1 cellular context compared by ENCODE assay signal in genomic region chr12:75329918-75330826, GRCh38.
TF ChIP-seq lines count a peak whose summit lies in the region.

Gene CAPS2, minus strand, starts transcription at chr12:75330324. Its CDS starts 3,826 bp downstream, at chr12:75326498.

TF ChIP-seq in HEK293, 187 proteins besides CTCF, POLR2A, EP300 and RAD21 (continued from another document and continues in another):
- TF ChIP-seq PATZ1 (tag by site-specific recombination; IDR thresholded peaks at IDR 0.05) (peak; percentile 40; the same call in 1 of the 2 replicates), ZSCAN23 (tag by site-specific recombination; IDR thresholded peaks at IDR 0.05) (no peak; the same call in 1 of the 2 replicates), ZFP37 (tag by site-specific recombination; IDR thresholded peaks at IDR 0.05) (peak; percentile 67; the same call in 1 of the 2 replicates), ZNF366 (tag by site-specific recombination; conservative IDR thresholded peaks at IDR 0.05) (no peak), ZNF423 (tag by site-specific recombination; IDR thresholded peaks at IDR 0.05) (no peak), YY2 (tag by site-specific recombination; IDR thresholded peaks at IDR 0.05) (no peak), ZNF488 (tag by site-specific recombination; IDR thresholded peaks at IDR 0.05) (no peak), ZSCAN16 (tag by site-specific recombination; IDR thresholded peaks at IDR 0.05) (no peak), ZNF121 (tag by site-specific recombination; IDR thresholded peaks at IDR 0.05) (no peak), ZBTB20 (tag by site-specific recombination; IDR thresholded peaks at IDR 0.05) (0 out of 2 replicates have a peak, but pooled peaks have one; percentile 49), ZNF777 (tag by site-specific recombination; IDR thresholded peaks at IDR 0.05; ENCODE audit: borderline replicate concordance) (no peak), ZNF654 (tag by site-specific recombination; IDR thresholded peaks at IDR 0.05; ENCODE audit: low read depth) (no peak), KLF17 (tag by site-specific recombination; IDR thresholded peaks at IDR 0.05) (peak; percentile 63; the same call in 1 of the 2 replicates), ZNF18 (tag by site-specific recombination; IDR thresholded peaks at IDR 0.05) (no peak), ZNF623 (tag by site-specific recombination; IDR thresholded peaks at IDR 0.05) (no peak), MYNN (tag by site-specific recombination; IDR thresholded peaks at IDR 0.05; ENCODE audit: borderline replicate concordance) (0 out of 2 replicates have a peak, but pooled peaks have one; percentile 47), ZBTB44 (tag by site-specific recombination; IDR thresholded peaks at IDR 0.05) (peak; percentile 45; the same call in 1 of the 2 replicates), ZNF701 (tag by site-specific recombination; IDR thresholded peaks at IDR 0.05) (no peak), ZNF112 (tag by site-specific recombination; IDR thresholded peaks at IDR 0.05) (no peak), ZNF501 (tag by site-specific recombination; IDR thresholded peaks at IDR 0.05) (peak; percentile 64; the same call in 1 of the 2 replicates), ZNF211 (tag by site-specific recombination; IDR thresholded peaks at IDR 0.05; ENCODE audit: low read depth) (no peak), ZNF433 (tag by site-specific recombination; IDR thresholded peaks at IDR 0.05; ENCODE audit: low read depth) (no peak), ZNF26 (tag by site-specific recombination; IDR thresholded peaks at IDR 0.05) (no peak), ZNF19 (tag by site-specific recombination; IDR thresholded peaks at IDR 0.05; ENCODE audit: low read depth) (no peak), ZNF600 (tag by site-specific recombination; IDR thresholded peaks at IDR 0.05) (no peak), ZNF10 (tag by site-specific recombination; IDR thresholded peaks at IDR 0.05) (peak; percentile 94), ZNF560 (tag by site-specific recombination; IDR thresholded peaks at IDR 0.05; ENCODE audit: borderline replicate concordance) (no peak), ZNF521 (tag by site-specific recombination; IDR thresholded peaks at IDR 0.05) (no peak), YY1 (tag by site-specific recombination; IDR thresholded peaks at IDR 0.05) (peak; percentile 61; the same call in 1 of the 2 replicates), PRDM6 (tag by site-specific recombination; IDR thresholded peaks at IDR 0.05) (0 out of 2 replicates have a peak, but pooled peaks have one; percentile 19), ZNF473 (tag by site-specific recombination; IDR thresholded peaks at IDR 0.05) (no peak), SP3 (tag by site-specific recombination; IDR thresholded peaks at IDR 0.05) (0 out of 2 replicates have a peak, but pooled peaks have one; percentile 27), ZNF175 (tag by site-specific recombination; IDR thresholded peaks at IDR 0.05) (no peak), PBX3 (CRISPR knock-in tag; IDR thresholded peaks at IDR 0.05) (no peak), ZNF645 (tag by site-specific recombination; IDR thresholded peaks at IDR 0.05) (no peak), ZNF692 (tag by site-specific recombination; IDR thresholded peaks at IDR 0.05) (peak; percentile 68; the same call in 1 of the 2 replicates), SCRT1 (tag by site-specific recombination; IDR thresholded peaks at IDR 0.05; ENCODE audit: borderline replicate concordance) (peak; percentile 74; the same call in 1 of the 2 replicates), ZNF184 (tag by site-specific recombination; IDR thresholded peaks at IDR 0.05) (peak; percentile 76; the same call in 1 of the 2 replicates), TRIM28 (IDR thresholded peaks at IDR 0.05; ENCODE audit: borderline replicate concordance, low read length) (no peak), EGR2 (tag by site-specific recombination; IDR thresholded peaks at IDR 0.05; ENCODE audit: low read depth) (0 out of 2 replicates have a peak, but pooled peaks have one; percentile 9), ZNF138 (tag by site-specific recombination; IDR thresholded peaks at IDR 0.05; ENCODE audit: borderline replicate concordance) (no peak), ZBTB7A (tag by site-specific recombination; IDR thresholded peaks at IDR 0.05; ENCODE audit: low read depth) (no peak), ZNF510 (tag by site-specific recombination; IDR thresholded peaks at IDR 0.05; ENCODE audit: insufficient replicate concordance) (no peak), ZNF416 (tag by site-specific recombination; IDR thresholded peaks at IDR 0.05) (no peak), ZNF155 (tag by site-specific recombination; IDR thresholded peaks at IDR 0.05) (no peak)
